8 cellular contexts compared by ENCODE assay signal in the genomic region with DNA sequence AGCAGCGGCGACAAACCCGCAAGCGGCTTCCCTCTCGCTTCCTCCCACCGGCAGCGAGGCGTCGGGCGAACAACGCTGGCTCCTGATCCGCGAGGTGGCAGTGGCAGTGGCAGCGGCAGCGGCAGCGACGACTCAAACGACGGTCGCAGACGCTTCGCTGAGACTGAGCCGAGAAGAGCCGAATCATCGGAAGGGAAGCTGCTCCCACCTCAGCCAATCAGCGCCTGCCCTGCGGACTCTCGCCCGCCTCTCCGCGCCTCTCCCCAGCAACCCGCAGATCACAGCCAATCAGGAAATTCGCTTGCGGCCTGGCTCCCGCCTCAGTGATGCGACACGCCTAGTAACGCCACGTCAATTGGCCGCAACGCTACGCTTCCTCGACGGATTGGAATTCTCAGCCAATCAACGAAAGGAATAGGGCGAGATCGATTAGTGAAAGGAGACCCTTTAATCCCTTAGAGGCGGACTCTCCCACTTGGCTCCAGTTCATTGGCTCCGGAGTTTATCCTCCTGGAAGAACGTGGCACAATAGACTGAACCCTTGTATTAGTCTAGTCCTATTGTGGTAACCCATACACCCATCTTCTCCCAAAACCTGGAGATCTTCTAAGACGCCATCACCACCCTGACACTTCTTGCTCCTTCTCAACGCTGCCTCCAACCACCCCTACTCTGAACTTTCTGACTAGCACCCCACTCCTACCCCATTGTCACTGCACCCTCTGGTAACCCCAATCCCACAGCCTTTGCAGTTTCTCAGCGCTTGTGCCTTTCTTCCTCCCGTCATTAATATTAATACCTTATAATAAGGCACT. TPM values are rescaled to one million over a fixed set of nuclear protein-coding genes. Genes with fewer than 3 reads are reported as not detected.
DNase-seq lines count a peak whose midpoint lies in the region; ATAC-seq, FAIRE-seq and TF ChIP-seq lines count a peak whose summit lies in the region.

A gene (minus strand): TSS at position 165 of the 815 bp plus-strand sequence. CDS start 272 bp downstream, outside the sequence.

- DNase-seq in AG10803 (ENCODE audit: low read depth) (peak; percentile 99), NCI-H460 (ENCODE audit: extremely low read depth, low read depth) (peak; percentile 98), cerebellar nuclear complex (lab: John Stamatoyannopoulos, UW) (peak; percentile 96 to 98)
- peak; percentile 94 for DNase-seq in activated CD4-positive, CD25-positive, alpha-beta regulatory T cell treated with anti-CD3 and anti-CD28 coated beads, Interleukin-2, amount 50 U/mL, for 72 hours
- peak; percentile 91 to 97 (median 95) for DNase-seq in stimulated activated CD4-positive, alpha-beta T cell treated with anti-CD3 and anti-CD28 coated beads, Interleukin-12 subunit alpha, Interleukin-12 subunit beta, amount 100 ng/mL, for 48 hours (ENCODE audit: low read depth in 2 of 3, low spot score in 1 of 3)

- peak within 1 kb of the TSS; percentile 76 for H3K4me3 ChIP-seq in AG10803 (ENCODE audit: low read length)

- no peak for TF ChIP-seq CTCF in AG10803 (conservative IDR thresholded peaks at IDR 0.05; ENCODE audit: low read length)

- peak; percentile 85 for ATAC-seq in GM19043 (IDR thresholded peaks at IDR 0.05; ENCODE audit: low read depth, unreplicated experiment)
- peak; percentile 88 for ATAC-seq in HG03378 (IDR thresholded peaks at IDR 0.05; ENCODE audit: unreplicated experiment)

- FAIRE-seq in islet of Langerhans (lab: Jason Lieb, UNC): peak; percentile 98

RNA-seq across cellular contexts. Expression of the gene that starts here (rescaled TPM):
- 161 and 163 TPM in 2 replicates for total RNA-seq in NCI-H460 (2014; rRNA removed; shearing (Covaris generic))
- polyA plus RNA-seq in NCI-H460 (2014; cell fraction: nucleus; rRNA removed): 210 and 275 TPM in 2 replicates

Comparison
In these comparisons a context has a peak if more than half of its experiments do, and no peak if none do; other contexts are left out.
1. Peak in every context shown above with its lines: DNase-seq, ATAC-seq and H3K4me3 ChIP-seq.